ENCODE assay signal across 19 cellular contexts in the genomic region with DNA sequence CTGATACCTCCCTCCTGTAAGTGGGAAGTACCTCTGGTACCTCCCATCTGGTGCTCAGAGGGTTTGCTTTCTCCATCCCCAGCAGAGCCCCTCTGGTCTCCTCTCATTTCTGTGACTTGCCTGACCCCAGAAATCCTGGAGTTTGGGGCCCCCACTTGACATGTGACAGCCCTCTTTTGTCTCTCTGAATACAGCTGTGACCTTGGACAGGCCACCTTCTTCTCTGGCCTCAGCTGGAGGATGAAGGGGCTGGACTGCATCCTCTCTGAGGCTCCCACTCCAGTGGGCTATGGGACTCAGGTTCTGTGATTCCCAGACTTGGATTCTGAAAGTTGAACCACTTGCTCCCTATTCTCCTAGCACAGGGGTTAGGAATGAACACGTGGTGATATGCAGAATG. TPM values are rescaled to one million over a fixed set of nuclear protein-coding genes. Genes with fewer than 3 reads are reported as not detected.
A peak's percentile ranks its signal among the peaks of the same experiment; 100 is the strongest.
DNase-seq lines count a peak whose midpoint lies in the region; ATAC-seq and TF ChIP-seq lines count a peak whose summit lies in the region.
"Had no signal": no experiment of that assay in that cellular context is flagged by ENCODE, and none has a peak within 500 bp of the region (broad histone marks: within the 10 kb centered on the region; RNA-seq: fewer than 3 reads in every experiment).

No MANE protein-coding gene starts in this region.

- H3K9me3 Mint-ChIP-seq in activated naive CD4-positive, alpha-beta T cell treated with anti-CD3 and anti-CD28 coated beads, Interleukin-2, amount 50 U/mL, for 24 hours: no peaks in the 10 kb centered on the region
- H3K9me3 Mint-ChIP-seq in neural crest cell: no peaks in the 10 kb centered on the region
- no peaks in the 10 kb centered on the region for H3K9me3 Mint-ChIP-seq in stimulated activated effector memory CD8-positive, alpha-beta T cell treated with anti-CD3 and anti-CD28 coated beads, Interleukin-12 subunit alpha, Interleukin-12 subunit beta, amount 100 ng/mL, for 72 hours
- H3K9me3 Mint-ChIP-seq: CD14-positive monocyte; CD4-positive, alpha-beta memory T cell; GM23338 had no signal

- H3K9me3 ChIP-seq in T-helper 17 cell (ENCODE audit: control insufficient read depth, low read length, poor library complexity, severe bottlenecking): no peaks in the 10 kb centered on the region
- H3K9me3 ChIP-seq: A549 had no signal

- no peaks in the 10 kb centered on the region for H3K36me3 Mint-ChIP-seq in activated naive CD4-positive, alpha-beta T cell treated with anti-CD3 and anti-CD28 coated beads, Interleukin-2, amount 50 U/mL, for 24 hours
- H3K36me3 Mint-ChIP-seq in T-helper 17 cell (ENCODE audit: low read depth): no peaks in the 10 kb centered on the region
- H3K36me3 Mint-ChIP-seq in neural crest cell (ENCODE audit: low read depth): no peaks in the 10 kb centered on the region
- no peaks in the 10 kb centered on the region for H3K36me3 Mint-ChIP-seq in stimulated activated effector memory CD8-positive, alpha-beta T cell treated with anti-CD3 and anti-CD28 coated beads, Interleukin-12 subunit alpha, Interleukin-12 subunit beta, amount 100 ng/mL, for 72 hours
- H3K36me3 Mint-ChIP-seq: CD14-positive monocyte; CD4-positive, alpha-beta memory T cell had no signal

- no peak overlapping the region for H3K4me3 Mint-ChIP-seq in activated naive CD4-positive, alpha-beta T cell treated with anti-CD3 and anti-CD28 coated beads, Interleukin-2, amount 50 U/mL, for 24 hours
- H3K4me3 Mint-ChIP-seq in T-helper 17 cell: no peak overlapping the region
- no peak overlapping the region for H3K4me3 Mint-ChIP-seq in neural crest cell
- H3K4me3 Mint-ChIP-seq in stimulated activated effector memory CD8-positive, alpha-beta T cell treated with anti-CD3 and anti-CD28 coated beads, Interleukin-12 subunit alpha, Interleukin-12 subunit beta, amount 100 ng/mL, for 72 hours: no peak overlapping the region
- H3K4me3 Mint-ChIP-seq: CD14-positive monocyte; CD4-positive, alpha-beta memory T cell; GM23338 had no signal

- ATAC-seq in T-helper 17 cell (no peak), GM21390 (IDR thresholded peaks at IDR 0.05; ENCODE audit: unreplicated experiment) (no peak)
- ATAC-seq in stimulated activated effector memory CD8-positive, alpha-beta T cell treated with anti-CD3 and anti-CD28 coated beads, Interleukin-12 subunit alpha, Interleukin-12 subunit beta, amount 100 ng/mL, for 72 hours: no peak
- ATAC-seq: A549, HCT116 had no signal

- no peak for DNase-seq in activated naive CD4-positive, alpha-beta T cell (lab: John Stamatoyannopoulos, UW)
- DNase-seq in T-helper 17 cell (no peak), neural crest cell (ENCODE audit: low read depth, low spot score) (no peak), T1000 (lab: John Stamatoyannopoulos, UW) (no peak)
- DNase-seq in stimulated activated effector memory CD8-positive, alpha-beta T cell treated with anti-CD3 and anti-CD28 coated beads, Interleukin-12 subunit alpha, Interleukin-12 subunit beta, amount 100 ng/mL, for 72 hours (ENCODE audit: low spot score in 2 of 2): no peak
- DNase-seq in activated CD8-positive, alpha-beta memory T cell treated with anti-CD3 and anti-CD28 coated beads for 24 hours: no peak
- DNase-seq: AML-193; CD4-positive, alpha-beta memory T cell; DMS153; DMS79; GDM1 had no signal

- no peaks in the 10 kb centered on the region for H3K27me3 Mint-ChIP-seq in activated naive CD4-positive, alpha-beta T cell treated with anti-CD3 and anti-CD28 coated beads, Interleukin-2, amount 50 U/mL, for 24 hours
- H3K27me3 Mint-ChIP-seq in T-helper 17 cell: no peaks in the 10 kb centered on the region
- H3K27me3 Mint-ChIP-seq in neural crest cell (ENCODE audit: low read depth): no peaks in the 10 kb centered on the region
- H3K27me3 Mint-ChIP-seq: CD4-positive, alpha-beta memory T cell had no signal

- H3K4me1 Mint-ChIP-seq in activated naive CD4-positive, alpha-beta T cell treated with anti-CD3 and anti-CD28 coated beads, Interleukin-2, amount 50 U/mL, for 24 hours: peaks cover 9% of the 10 kb centered on the region
- H3K4me1 Mint-ChIP-seq in T-helper 17 cell (peaks cover 8% of the 10 kb centered on the region), neural crest cell (peaks cover 22% of the 10 kb centered on the region)
- no peaks in the 10 kb centered on the region for H3K4me1 Mint-ChIP-seq in stimulated activated effector memory CD8-positive, alpha-beta T cell treated with anti-CD3 and anti-CD28 coated beads, Interleukin-12 subunit alpha, Interleukin-12 subunit beta, amount 100 ng/mL, for 72 hours
- H3K4me1 Mint-ChIP-seq: GM23338 had no signal

- no peak for TF ChIP-seq CTCF in neural crest cell (conservative IDR thresholded peaks at IDR 0.05)

- peak overlapping the region; percentile 41 for H3K27ac Mint-ChIP-seq in activated naive CD4-positive, alpha-beta T cell treated with anti-CD3 and anti-CD28 coated beads, Interleukin-2, amount 50 U/mL, for 24 hours
- H3K27ac Mint-ChIP-seq in T-helper 17 cell: peak overlapping the region; percentile 74
- H3K27ac Mint-ChIP-seq in neural crest cell (ENCODE audit: unreplicated experiment): peak overlapping the region; percentile 37
- H3K27ac Mint-ChIP-seq in stimulated activated effector memory CD8-positive, alpha-beta T cell treated with anti-CD3 and anti-CD28 coated beads, Interleukin-12 subunit alpha, Interleukin-12 subunit beta, amount 100 ng/mL, for 72 hours: peak overlapping the region; percentile 70
- H3K27ac Mint-ChIP-seq: CD14-positive monocyte had no signal

RNA-seq across cellular contexts. Expression of a gene that starts 9.0 kb away (rescaled TPM):
- total RNA-seq in T-helper 17 cell (not detected), neural crest cell (not detected in 2 replicates)
- total RNA-seq: CD4-positive, alpha-beta memory T cell; Daoy; GM23338; HT-29 had no signal

RNA-seq across cellular contexts. Expression of a gene that starts 16.7 kb away (rescaled TPM):
- total RNA-seq in T-helper 17 cell: not detected
- not detected in 2 replicates for total RNA-seq in neural crest cell
- total RNA-seq: CD4-positive, alpha-beta memory T cell; Daoy; GM23338; HT-29 had no signal

RNA-seq across cellular contexts. Expression of a gene that starts 31.3 kb away (rescaled TPM):
- total RNA-seq in T-helper 17 cell (not detected), neural crest cell (not detected in 2 replicates)
- total RNA-seq: CD4-positive, alpha-beta memory T cell; Daoy; GM23338; HT-29 had no signal

RNA-seq across cellular contexts. Expression of a gene that starts 55.2 kb away (rescaled TPM):
- total RNA-seq in T-helper 17 cell: not detected
- not detected in 2 replicates for total RNA-seq in neural crest cell
- total RNA-seq: CD4-positive, alpha-beta memory T cell; Daoy; GM23338; HT-29 had no signal

RNA-seq across cellular contexts. Expression of a gene that starts 58.5 kb away (rescaled TPM):
- total RNA-seq in T-helper 17 cell (not detected), neural crest cell (not detected in 2 replicates)
- total RNA-seq: CD4-positive, alpha-beta memory T cell; Daoy; GM23338; HT-29 had no signal
